In genomic region chr17:16214190-16215001, GRCh38 we compare ENCODE assay signal across 8 cellular contexts. TPM values are rescaled to one million over a fixed set of nuclear protein-coding genes. Genes with fewer than 3 reads are reported as not detected.
DNase-seq lines count a peak whose midpoint lies in the region; ATAC-seq and TF ChIP-seq lines count a peak whose summit lies in the region.

No MANE protein-coding gene starts in this region.

- H3K27ac ChIP-seq in AG04450 (ENCODE audit: low read depth, low read length), result peak overlapping the region; percentile 47
- H3K27ac ChIP-seq in GM23248, result peak overlapping the region; percentile 95
- H3K27ac ChIP-seq in esophagus (ENCODE audit: low read depth in 2 of 2, low read length in 1 of 2), result peak overlapping the region; percentile 94 to 97
- peak overlapping the region; percentile 81 for H3K27ac ChIP-seq in osteoblast (ENCODE audit: low read depth, low read length)

- H3K9me2 ChIP-seq in GM23248 (ENCODE audit: insufficient read depth), result no peaks in the 10 kb centered on the region

- H3K36me3 ChIP-seq in GM23248 (ENCODE audit: low read depth) (no peaks in the 10 kb centered on the region), esophagus (ENCODE audit: control insufficient read depth in 2 of 2, insufficient read depth in 2 of 2, low read length in 1 of 2) (no peaks in the 10 kb centered on the region), osteoblast (ENCODE audit: insufficient read depth, low read length) (no peaks in the 10 kb centered on the region)

- DNase-seq in AG04450 (ENCODE audit: low read depth, low spot score), result no peak
- DNase-seq in GM23248, result peak; percentile 46
- DNase-seq in osteoblast (ENCODE audit: insufficient read length, low spot score, missing footprints), result peak; percentile 65
- no peak for DNase-seq in stimulated activated CD4-positive, alpha-beta T cell treated with anti-CD3 and anti-CD28 coated beads, Interleukin-2, amount 100 ng/mL, for 48 hours

- no peaks in the 10 kb centered on the region for H4K20me1 ChIP-seq in GM23248 (ENCODE audit: insufficient read depth)
- H4K20me1 ChIP-seq in osteoblast (ENCODE audit: insufficient read depth, low read length), result peaks cover 22% of the 10 kb centered on the region

- H2AFZ ChIP-seq in GM23248 (peak overlapping the region; percentile 79), osteoblast (ENCODE audit: low read length) (peak overlapping the region; percentile 71)

- no peaks in the 10 kb centered on the region for H3K27me3 ChIP-seq in AG04450 (ENCODE audit: control insufficient read depth, insufficient read depth, low read length)
- no peaks in the 10 kb centered on the region for H3K27me3 ChIP-seq in GM23248 (replicated peaks; ENCODE audit: insufficient read depth)
- no peaks in the 10 kb centered on the region for H3K27me3 ChIP-seq in esophagus (ENCODE audit: control insufficient read depth in 1 of 2, insufficient read depth in 2 of 2, low read length in 2 of 2)
- no peaks in the 10 kb centered on the region for H3K27me3 ChIP-seq in osteoblast (ENCODE audit: insufficient read depth, low read length)

- WGBS in GM23248 (ENCODE audit: low coverage in 1 of 2, low lambda C conversion rate in 2 of 2, missing lambda C conversion rate in 2 of 2), 2 experiments, result 1% methylated on average over 16 of the region's 16 CpGs
- 3% methylated on average over 16 of the region's 16 CpGs for WGBS in esophagus, 2 donors

- CTCF ChIA-PET in AG04450 (lab: Charles Lee), result interaction anchor here (0.5 to 1.8 kb wide), 3 partner anchors 109 to 150 kb away, joined by 3 to 4 read pairs (median 3); no protein-coding TSS in a partner anchor

- H3K4me1 ChIP-seq in GM23248 (ENCODE audit: insufficient read depth), result peaks cover 34% of the 10 kb centered on the region
- H3K4me1 ChIP-seq in esophagus (ENCODE audit: control insufficient read depth in 2 of 2, insufficient read depth in 2 of 2, low read length in 1 of 2), result peaks cover 0 to 4% of the 10 kb centered on the region in 2 donors
- H3K4me1 ChIP-seq in osteoblast (ENCODE audit: insufficient read depth, low read length), result peaks cover 24% of the 10 kb centered on the region

- TF ChIP-seq CTCF in AG04450 (IDR thresholded peaks at IDR 0.05; ENCODE audit: low read depth, low read length) (no peak), osteoblast (IDR thresholded peaks at IDR 0.05; ENCODE audit: extremely low read depth, low read depth, low read length) (no peak)

- POLR2A ChIA-PET in AG04450 (lab: Yijun Ruan, JAX), result interaction anchor here (0.6 to 1.8 kb wide), 4 partner anchors 72 to 166 kb away, joined by 3 to 10 read pairs (median 6); partner anchors contain the start of genes CENPV and UBB

- in situ Hi-C loops in GM23248 (cut with MboI), result no loop called here

- H3K4me3 ChIP-seq in AG04450 (ENCODE audit: low read depth, low read length) (peak overlapping the region; percentile 92), GM23248 (peak overlapping the region; percentile 84), esophagus (ENCODE audit: low read depth in 1 of 2, low read length in 2 of 2) (peak overlapping the region; percentile 80 to 95), osteoblast (ENCODE audit: insufficient read depth, low read length) (peak overlapping the region; percentile 94)

- ATAC-seq in SK-N-SH treated with all-trans-retinoic acid at 6 μM for 48 hours (peak; percentile 41), GM19351 (IDR thresholded peaks at IDR 0.05; ENCODE audit: unreplicated experiment) (no peak), HG03432 (IDR thresholded peaks at IDR 0.05; ENCODE audit: unreplicated experiment) (no peak)

- peak overlapping the region; percentile 94 for H3K4me2 ChIP-seq in GM23248 (ENCODE audit: unreplicated experiment)
- peak overlapping the region; percentile 93 for H3K4me2 ChIP-seq in osteoblast (ENCODE audit: insufficient read depth, low read length)

- peaks cover 4% of the 10 kb centered on the region; the same call in 1 of the 2 replicates for H3K9me3 ChIP-seq in AG04450 (ENCODE audit: control insufficient read depth, insufficient read depth, low read length)
- no peaks in the 10 kb centered on the region for H3K9me3 ChIP-seq in GM23248 (ENCODE audit: low read depth)
- H3K9me3 ChIP-seq in esophagus (ENCODE audit: control insufficient read depth in 2 of 2, insufficient read depth in 1 of 2, low read depth in 1 of 2, low read length in 1 of 2), result no peaks in the 10 kb centered on the region
- no peaks in the 10 kb centered on the region for H3K9me3 ChIP-seq in osteoblast (ENCODE audit: low read depth, low read length)

- H3K79me2 ChIP-seq in GM23248 (ENCODE audit: insufficient read depth) (peaks cover 100% of the 10 kb centered on the region), osteoblast (ENCODE audit: insufficient read depth, low read length) (peaks cover 96% of the 10 kb centered on the region)

- H3K9ac ChIP-seq in GM23248, result peak overlapping the region; percentile 95

- H3F3A ChIP-seq in GM23248 (ENCODE audit: insufficient read depth), result peaks cover 28% of the 10 kb centered on the region

TF ChIP-seq in SK-N-SH treated with all-trans-retinoic acid at 6 μM for 48 hours, 23 proteins besides CTCF, POLR2A, EP300 and RAD21:
- TF ChIP-seq CREB5 (CRISPR knock-in tag; IDR thresholded peaks at IDR 0.05; ENCODE audit: low read depth) (no peak), PPARA (CRISPR knock-in tag; IDR thresholded peaks at IDR 0.05; ENCODE audit: borderline replicate concordance) (no peak), SNAI2 (CRISPR knock-in tag; IDR thresholded peaks at IDR 0.05) (no peak), ZNF70 (CRISPR knock-in tag; IDR thresholded peaks at IDR 0.05) (no peak), ZFP30 (CRISPR knock-in tag; IDR thresholded peaks at IDR 0.05) (no peak), PATZ1 (CRISPR knock-in tag; IDR thresholded peaks at IDR 0.05; ENCODE audit: borderline replicate concordance) (no peak), CSDC2 (CRISPR knock-in tag; IDR thresholded peaks at IDR 0.05) (no peak), ZFP3 (CRISPR knock-in tag; IDR thresholded peaks at IDR 0.05) (no peak), ZC3H10 (CRISPR knock-in tag; IDR thresholded peaks at IDR 0.05) (no peak), BACH2 (CRISPR knock-in tag; IDR thresholded peaks at IDR 0.05; ENCODE audit: borderline replicate concordance) (no peak), ISL1 (CRISPR knock-in tag; IDR thresholded peaks at IDR 0.05) (no peak), RARB (CRISPR knock-in tag; IDR thresholded peaks at IDR 0.05) (no peak), POU6F1 (CRISPR knock-in tag; IDR thresholded peaks at IDR 0.05; ENCODE audit: borderline replicate concordance, low read depth) (no peak), ESRRG (CRISPR knock-in tag; IDR thresholded peaks at IDR 0.05) (no peak), ZNF565 (CRISPR knock-in tag; conservative IDR thresholded peaks at IDR 0.05; ENCODE audit: low read depth) (no peak), OSR1 (CRISPR knock-in tag; IDR thresholded peaks at IDR 0.05) (no peak), TCF4 (CRISPR knock-in tag; IDR thresholded peaks at IDR 0.05; ENCODE audit: borderline replicate concordance) (no peak)
TF ChIP-seq in SK-N-SH treated with all-trans-retinoic acid at 6 μM for 48 hours: peak in this region for 0.

RNA-seq across cellular contexts. Expression of gene NCOR1, which starts 0.9 kb away (rescaled TPM):
- polyA plus RNA-seq in AG04450 (2011; rRNA removed) (109 and 127 TPM in 2 replicates), GM23248 (2016; fragmentation: Nextera tagmentation; extraction: Ambion mirVana) (84.9 and 95.7 TPM in 2 replicates), esophagus (10 to 100 TPM; 31.5 to 41.3 TPM)
- polyA minus RNA-seq in AG04450 (2011; rRNA and poly(A)+ RNA removed), result 336 and 348 TPM in 2 replicates
- total RNA-seq in GM23248 (2014; rRNA removed; shearing (Covaris generic)), result 50.6 and 78.9 TPM in 2 replicates
- 70.7 and 86.9 TPM in 2 replicates for total RNA-seq in osteoblast

RNA-seq across cellular contexts. Expression of gene PIGL, which starts 2.6 kb away (rescaled TPM):
- polyA plus RNA-seq in AG04450 (2011; rRNA removed) (16.5 and 19.3 TPM in 2 replicates), GM23248 (2016; fragmentation: Nextera tagmentation; extraction: Ambion mirVana) (13.3 and 15.4 TPM in 2 replicates), esophagus (10 to 100 TPM; 13.3 to 21.5 TPM)
- 15.5 and 17.8 TPM in 2 replicates for polyA minus RNA-seq in AG04450 (2011; rRNA and poly(A)+ RNA removed)
- total RNA-seq in GM23248 (2014; rRNA removed; shearing (Covaris generic)), result 10.9 and 12.6 TPM in 2 replicates
- total RNA-seq in osteoblast, result 21.8 and 23.5 TPM in 2 replicates

Comparison
In these comparisons a context has a peak if more than half of its experiments do, and no peak if none do; other contexts are left out.
1. DNase-seq: peak in GM23248 (single experiment) and osteoblast (single experiment); none in AG04450 (single experiment) and stimulated activated CD4-positive, alpha-beta T cell treated with anti-CD3 and anti-CD28 coated beads, Interleukin-2, amount 100 ng/mL, for 48 hours (0 of 2).
2. Peak in every context shown above with its lines, with median percentiles within 50 percentile points of each other: H3K27ac ChIP-seq and H3K4me3 ChIP-seq.